In genomic region chr2:168790226-168790902, GRCh38 we compare ENCODE assay signal across 29 cellular contexts. TPM values are rescaled to one million over a fixed set of nuclear protein-coding genes. Genes with fewer than 3 reads are reported as not detected.
"Had no signal": no experiment of that assay in that cellular context is flagged by ENCODE, and none has a peak within 500 bp of the region (broad histone marks: within the 10 kb centered on the region; RNA-seq: fewer than 3 reads in every experiment).

No MANE protein-coding gene starts in this region.

- DNase-seq: activated CD4-positive, alpha-beta T cell treated with anti-CD3 and anti-CD28 coated beads for 48 hours; activated CD4-positive, alpha-beta T cell treated with anti-CD3 and anti-CD28 coated beads, Interleukin-2, amount 50 U/mL, for 48 hours; activated CD8-positive, alpha-beta memory T cell treated with anti-CD3 and anti-CD28 coated beads for 24 hours; activated effector memory CD4-positive, alpha-beta T cell treated with anti-CD3 and anti-CD28 coated beads, Interleukin-2, amount 50 U/mL, for 16 hours; activated naive CD4-positive, alpha-beta T cell treated with anti-CD3 and anti-CD28 coated beads for 36 hours; activated naive CD8-positive, alpha-beta T cell treated with anti-CD3 and anti-CD28 coated beads for 36 hours; adrenal gland; aorta; body of pancreas; cortex of kidney; endodermal cell; esophagus squamous epithelium; foreskin melanocyte; islet precursor cell; nephron progenitor cell; ovary; stimulated activated naive CD4-positive, alpha-beta T cell; T-helper 17 cell; T1000; tibial artery; WERI-Rb-1 had no signal

- H3K4me3 Mint-ChIP-seq: activated naive CD4-positive, alpha-beta T cell treated with anti-CD3 and anti-CD28 coated beads for 36 hours; activated naive CD8-positive, alpha-beta T cell treated with anti-CD3 and anti-CD28 coated beads for 36 hours; endodermal cell; nephron progenitor cell; T-helper 17 cell had no signal

- H3K27me3 Mint-ChIP-seq: activated naive CD8-positive, alpha-beta T cell treated with anti-CD3 and anti-CD28 coated beads for 36 hours; progenitor cell of endocrine pancreas; T-helper 17 cell had no signal

- H3K27ac ChIP-seq: body of pancreas, epithelial cell of prostate, esophagus squamous epithelium, hepatocyte, neutrophil, ovary, suprapubic skin, WERI-Rb-1 had no signal

- H3K27me3 ChIP-seq: adrenal gland, body of pancreas, esophagus squamous epithelium, hepatocyte, neutrophil, ovary, suprapubic skin, tibial artery had no signal

- H3K4me1 ChIP-seq: body of pancreas, esophagus squamous epithelium, suprapubic skin had no signal

- H3K4me1 Mint-ChIP-seq: activated naive CD8-positive, alpha-beta T cell treated with anti-CD3 and anti-CD28 coated beads for 36 hours; endodermal cell; nephron progenitor cell; T-helper 17 cell had no signal

- ATAC-seq: activated CD4-positive, CD25-positive, alpha-beta regulatory T cell treated with anti-CD3 and anti-CD28 coated beads, Interleukin-2, amount 50 U/mL, for 24 hours; body of pancreas; SK-N-SH treated with all-trans-retinoic acid at 6 μM for 48 hours; T-helper 17 cell had no signal

- H3K27ac Mint-ChIP-seq: activated naive CD4-positive, alpha-beta T cell treated with anti-CD3 and anti-CD28 coated beads for 36 hours; activated naive CD8-positive, alpha-beta T cell treated with anti-CD3 and anti-CD28 coated beads for 36 hours; endodermal cell; nephron progenitor cell; progenitor cell of endocrine pancreas; T-helper 17 cell had no signal

- H2AFZ ChIP-seq: hepatocyte had no signal

- H3K36me3 ChIP-seq: adrenal gland, esophagus squamous epithelium, neutrophil, ovary, suprapubic skin, tibial artery, WERI-Rb-1 had no signal

- H3K9me3 Mint-ChIP-seq: activated naive CD4-positive, alpha-beta T cell treated with anti-CD3 and anti-CD28 coated beads for 36 hours; activated naive CD8-positive, alpha-beta T cell treated with anti-CD3 and anti-CD28 coated beads for 36 hours; nephron progenitor cell had no signal

- H3K4me3 ChIP-seq: adrenal gland, body of pancreas, esophagus squamous epithelium, hepatocyte, lung, ovary, suprapubic skin, tibial artery had no signal

- H3K79me2 ChIP-seq: hepatocyte had no signal

- H3K9me3 ChIP-seq: adrenal gland, body of pancreas, esophagus squamous epithelium, neutrophil, ovary, suprapubic skin, tibial artery had no signal

- H3K4me2 ChIP-seq: hepatocyte had no signal

RNA-seq across cellular contexts. Expression of gene NOSTRIN, which starts 12.1 kb away (rescaled TPM):
- total RNA-seq: activated naive CD4-positive, alpha-beta T cell treated with anti-CD3 and anti-CD28 coated beads for 36 hours; activated naive CD8-positive, alpha-beta T cell treated with anti-CD3 and anti-CD28 coated beads for 36 hours; T-helper 17 cell had no signal
